8 cellular contexts compared by ENCODE assay signal in genomic region chr3:139935071-139935865, GRCh38. TPM values are rescaled to one million over a fixed set of nuclear protein-coding genes. Genes with fewer than 3 reads are reported as not detected.
DNase-seq lines count a peak whose midpoint lies in the region; ATAC-seq and TF ChIP-seq lines count a peak whose summit lies in the region.

TSS of gene CLSTN2 (plus strand) at chr3:139935185.

- no peak within 1 kb of the TSS for H4K91ac ChIP-seq in mesenchymal stem cell (ENCODE audit: low read length)

- no peak for TF ChIP-seq CTCF in natural killer cell (IDR thresholded peaks at IDR 0.05)
- TF ChIP-seq CTCF in endothelial cell (IDR thresholded peaks at IDR 0.05; ENCODE audit: unreplicated experiment): peak; percentile 9
- no peak for TF ChIP-seq CTCF in thoracic aorta (IDR thresholded peaks at IDR 0.05)

- H3K36me3 ChIP-seq in mesenchymal stem cell (ENCODE audit: control insufficient read depth in 1 of 2, insufficient read depth in 2 of 2, low read depth in 1 of 2, low read length in 2 of 2): no peaks in the 10 kb centered on the region
- H3K36me3 ChIP-seq in thoracic aorta: no peaks in the 10 kb centered on the region

- no peak within 1 kb of the TSS for H2BK15ac ChIP-seq in mesenchymal stem cell (ENCODE audit: low read depth, poor library complexity, severe bottlenecking)

- H2BK5ac ChIP-seq in mesenchymal stem cell (ENCODE audit: low read depth, low read length, poor library complexity, severe bottlenecking): no peak within 1 kb of the TSS

- peak within 1 kb of the TSS in 1 of 2 experiments; percentile 32 for H3K18ac ChIP-seq in mesenchymal stem cell (ENCODE audit: low read depth in 1 of 2, low read length in 2 of 2)

- peak; percentile 31 to 48 for ATAC-seq in natural killer cell treated with Interleukin-12 subunit alpha and Interleukin-12 subunit beta and Interleukin-15 and Interleukin-18, amount 100 ng/mL, for 72 hours
- no peak for ATAC-seq in natural killer cell
- ATAC-seq in thoracic aorta (ENCODE audit: insufficient number of reproducible peaks, low FRiP score, low read depth): no peak

- peaks cover 12% of the 10 kb centered on the region for H3K4me1 ChIP-seq in mesenchymal stem cell (ENCODE audit: control insufficient read depth, insufficient read depth, low read depth, low read length)
- peaks cover 6 to 24% of the 10 kb centered on the region in 2 donors for H3K4me1 ChIP-seq in thoracic aorta (ENCODE audit: control insufficient read depth in 1 of 2, low read depth in 2 of 2)

- H3K23ac ChIP-seq in mesenchymal stem cell (ENCODE audit: low read length in 2 of 2): peak within 1 kb of the TSS in 1 of 2 experiments; percentile 83

- no peak for DNase-seq in natural killer cell treated with Interleukin-12 subunit alpha and Interleukin-12 subunit beta and Interleukin-15 and Interleukin-18, amount 100 ng/mL, for 72 hours (ENCODE audit: low spot score)
- DNase-seq in natural killer cell (no peak), HK-2 (ENCODE audit: unreplicated experiment) (peak; percentile 35), RPMI8226 (peak; percentile 33), endothelial cell (ENCODE audit: low spot score) (peak; percentile 63), mesenchymal stem cell (peak; percentile 55), thoracic aorta (ENCODE audit: low spot score) (no peak)
- DNase-seq in activated naive CD4-positive, alpha-beta T cell treated with Interleukin-2 at 50 U/mL for 16 hours: no peak

- no peak within 1 kb of the TSS for H2AK5ac ChIP-seq in mesenchymal stem cell (ENCODE audit: low read length, severe bottlenecking)

- H3K27me3 ChIP-seq in mesenchymal stem cell (ENCODE audit: control insufficient read depth in 1 of 2, insufficient read depth in 1 of 2, low read length in 2 of 2) (peaks cover 31 to 51% of the 10 kb centered on the region in 2 experiments), thoracic aorta (replicated peaks; ENCODE audit: insufficient read depth) (no peaks in the 10 kb centered on the region)

- H3K4ac ChIP-seq in mesenchymal stem cell (ENCODE audit: low read depth in 1 of 2, low read length in 2 of 2): no peak within 1 kb of the TSS

- no peak within 1 kb of the TSS for H2BK120ac ChIP-seq in mesenchymal stem cell (ENCODE audit: low read depth, low read length)

- H3K4me2 ChIP-seq in mesenchymal stem cell (ENCODE audit: low read length, poor library complexity, severe bottlenecking): peak within 1 kb of the TSS; percentile 74

- 2% methylated on average over 33 of the region's 84 CpGs for WGBS in mesenchymal stem cell

- H3K14ac ChIP-seq in mesenchymal stem cell (ENCODE audit: low read length in 2 of 2): peak within 1 kb of the TSS in 1 of 2 experiments; percentile 51

- peaks cover 11% of the 10 kb centered on the region for H3K79me1 ChIP-seq in mesenchymal stem cell (replicated peaks; ENCODE audit: low read length, poor library complexity, severe bottlenecking)

- H3K4me1 Mint-ChIP-seq in natural killer cell treated with Interleukin-12 subunit alpha and Interleukin-12 subunit beta and Interleukin-15 and Interleukin-18, amount 100 ng/mL, for 72 hours (ENCODE audit: low read depth in 2 of 2): no peaks in the 10 kb centered on the region
- H3K4me1 Mint-ChIP-seq in natural killer cell (no peaks in the 10 kb centered on the region), endothelial cell (ENCODE audit: unreplicated experiment) (peaks cover 9% of the 10 kb centered on the region)

- no peak within 1 kb of the TSS for H3K27ac Mint-ChIP-seq in natural killer cell treated with Interleukin-12 subunit alpha and Interleukin-12 subunit beta and Interleukin-15 and Interleukin-18, amount 100 ng/mL, for 72 hours
- H3K27ac Mint-ChIP-seq in natural killer cell (no peak within 1 kb of the TSS), endothelial cell (ENCODE audit: unreplicated experiment) (no peak within 1 kb of the TSS)

- H2BK12ac ChIP-seq in mesenchymal stem cell (ENCODE audit: low read length in 2 of 2): no peak within 1 kb of the TSS

- no peak within 1 kb of the TSS for H3K4me3 Mint-ChIP-seq in natural killer cell treated with Interleukin-12 subunit alpha and Interleukin-12 subunit beta and Interleukin-15 and Interleukin-18, amount 100 ng/mL, for 72 hours
- no peak within 1 kb of the TSS for H3K4me3 Mint-ChIP-seq in natural killer cell
- peak within 1 kb of the TSS; percentile 84 for H3K4me3 Mint-ChIP-seq in endothelial cell (ENCODE audit: unreplicated experiment)

- H3K9ac ChIP-seq in mesenchymal stem cell (ENCODE audit: low read length): peak within 1 kb of the TSS; percentile 36

- no peaks in the 10 kb centered on the region for H3K36me3 Mint-ChIP-seq in natural killer cell treated with Interleukin-12 subunit alpha and Interleukin-12 subunit beta and Interleukin-15 and Interleukin-18, amount 100 ng/mL, for 72 hours
- H3K36me3 Mint-ChIP-seq in natural killer cell (no peaks in the 10 kb centered on the region), endothelial cell (ENCODE audit: low read depth, unreplicated experiment) (no peaks in the 10 kb centered on the region)

- no peaks in the 10 kb centered on the region for H3K9me3 ChIP-seq in mesenchymal stem cell (ENCODE audit: control insufficient read depth, low read length)
- H3K9me3 ChIP-seq in thoracic aorta: no peaks in the 10 kb centered on the region

- peak within 1 kb of the TSS; percentile 83 for H2AFZ ChIP-seq in mesenchymal stem cell (ENCODE audit: low read depth, low read length)

- H4K8ac ChIP-seq in mesenchymal stem cell (ENCODE audit: low read length): no peak within 1 kb of the TSS

- H3K4me3 ChIP-seq in mesenchymal stem cell (ENCODE audit: insufficient read depth in 1 of 2, low read depth in 1 of 2, low read length in 2 of 2): peak within 1 kb of the TSS; percentile 74 to 77
- H3K4me3 ChIP-seq in thoracic aorta: peak within 1 kb of the TSS; percentile 72

- H3K27me3 Mint-ChIP-seq in natural killer cell treated with Interleukin-12 subunit alpha and Interleukin-12 subunit beta and Interleukin-15 and Interleukin-18, amount 100 ng/mL, for 72 hours: peaks cover 35 to 42% of the 10 kb centered on the region in 2 donors
- peaks cover 29 to 55% of the 10 kb centered on the region in 2 donors for H3K27me3 Mint-ChIP-seq in natural killer cell (ENCODE audit: low read depth in 2 of 2)
- peaks cover 9% of the 10 kb centered on the region for H3K27me3 Mint-ChIP-seq in endothelial cell (ENCODE audit: unreplicated experiment)

- H3K9me3 Mint-ChIP-seq in natural killer cell treated with Interleukin-12 subunit alpha and Interleukin-12 subunit beta and Interleukin-15 and Interleukin-18, amount 100 ng/mL, for 72 hours: no peaks in the 10 kb centered on the region
- H3K9me3 Mint-ChIP-seq in natural killer cell: peaks cover 0 to 3% of the 10 kb centered on the region in 2 donors
- H3K9me3 Mint-ChIP-seq in endothelial cell (ENCODE audit: unreplicated experiment): no peaks in the 10 kb centered on the region

- intact Hi-C loops in natural killer cell (cut with micrococcal nuclease): no loop called here

- no peak within 1 kb of the TSS for H3K27ac ChIP-seq in mesenchymal stem cell (ENCODE audit: low read length, poor library complexity, severe bottlenecking)
- H3K27ac ChIP-seq in thoracic aorta: no peak within 1 kb of the TSS

RNA-seq across cellular contexts. Expression of gene CLSTN2, which starts in this region (rescaled TPM):
- not detected for total RNA-seq in natural killer cell treated with Interleukin-12 subunit alpha and Interleukin-12 subunit beta and Interleukin-15 and Interleukin-18, amount 100 ng/mL, for 72 hours
- under 1 TPM in 1 of 3 donors, not detected in 2; 0.05 TPM for total RNA-seq in natural killer cell
- 0.74 TPM for total RNA-seq in endothelial cell (ENCODE audit: unreplicated experiment)
- polyA plus RNA-seq in mesenchymal stem cell (2013, experiment 1 of 2): 2.9 TPM
- 2.8 TPM for polyA plus RNA-seq in mesenchymal stem cell (2013, experiment 2 of 2)
- total RNA-seq in thoracic aorta: 10 to 100 TPM in 1 of 2 donors, 1 to 10 TPM in 1; 7.6 to 15.7 TPM

Comparison
In these comparisons a context has a peak if more than half of its experiments do, and no peak if none do; other contexts are left out.
1. Peak in ATAC-seq in natural killer cell treated with Interleukin-12 subunit alpha and Interleukin-12 subunit beta and Interleukin-15 and Interleukin-18, amount 100 ng/mL, for 72 hours; RNA of the gene not detected or under 1 TPM.
2. Peak in DNase-seq in endothelial cell; RNA of the gene not detected or under 1 TPM.
3. DNase-seq: peak in HK-2 (single experiment), RPMI8226 (single experiment) and mesenchymal stem cell (single experiment); none in natural killer cell treated with Interleukin-12 subunit alpha and Interleukin-12 subunit beta and Interleukin-15 and Interleukin-18, amount 100 ng/mL, for 72 hours (single experiment), natural killer cell (single experiment), thoracic aorta (single experiment) and activated naive CD4-positive, alpha-beta T cell treated with Interleukin-2 at 50 U/mL for 16 hours (single experiment).